Comparison of ENCODE assay signal across 8 cellular contexts in genomic region chr1:23743287-23744052, GRCh38.
DNase-seq lines count a peak whose midpoint lies in the region; ATAC-seq and TF ChIP-seq lines count a peak whose summit lies in the region.

ELOA (plus strand) TSS chr1:23743471; CDS start chr1:23743504, 33 bp downstream.

- ATAC-seq in HG03457 (IDR thresholded peaks at IDR 0.05; ENCODE audit: unreplicated experiment) = peak; percentile 52

- H3K36me3 ChIP-seq in OCI-LY3 (replicated peaks; ENCODE audit: low read depth, low read length) = peaks cover 25% of the 10 kb centered on the region
- no peaks in the 10 kb centered on the region for H3K36me3 ChIP-seq in mucosa of stomach (ENCODE audit: control insufficient read depth, insufficient read depth, low read length)

- H3K9ac ChIP-seq in OCI-LY3 (ENCODE audit: low read length) (peak within 1 kb of the TSS; percentile 92), mucosa of stomach (ENCODE audit: low read length) (peak within 1 kb of the TSS; percentile 90)

- H3K4me3 ChIP-seq in OCI-LY3 (ENCODE audit: low read length) (peak within 1 kb of the TSS; percentile 91), mucosa of stomach (ENCODE audit: low read length) (peak within 1 kb of the TSS; percentile 54)

- peak within 1 kb of the TSS; percentile 46; the same call in 1 of the 2 replicates for H2AFZ ChIP-seq in OCI-LY3 (ENCODE audit: low read depth, low read length)

- H3K27me3 ChIP-seq in OCI-LY3 (ENCODE audit: low read depth, low read length) (no peaks in the 10 kb centered on the region), mucosa of stomach (ENCODE audit: control insufficient read depth, insufficient read depth, low read length) (no peaks in the 10 kb centered on the region)

- peak; percentile 90 for TF ChIP-seq POLR2A in GM19193 (IDR thresholded peaks at IDR 0.05; ENCODE audit: extremely low read depth, insufficient read depth, insufficient read length)
- TF ChIP-seq POLR2A in erythroblast (IDR thresholded peaks at IDR 0.05; ENCODE audit: low read length) = peak; percentile 74

- H3K79me2 ChIP-seq in OCI-LY3 (ENCODE audit: low read length) = peaks cover 57% of the 10 kb centered on the region

- no peaks in the 10 kb centered on the region for H3K9me3 ChIP-seq in OCI-LY3 (ENCODE audit: insufficient read depth, low read length)
- H3K9me3 ChIP-seq in mucosa of stomach (ENCODE audit: control insufficient read depth, low read length) = no peaks in the 10 kb centered on the region

- TF ChIP-seq CTCF in C4-2B (conservative IDR thresholded peaks at IDR 0.05) (no peak), OCI-LY3 (IDR thresholded peaks at IDR 0.05; ENCODE audit: low read depth, low read length) (no peak)

- peaks cover 39% of the 10 kb centered on the region for H3K4me1 ChIP-seq in OCI-LY3 (ENCODE audit: low read length)
- peaks cover 14% of the 10 kb centered on the region for H3K4me1 ChIP-seq in mucosa of stomach (ENCODE audit: control insufficient read depth, insufficient read depth, low read length)

- H3K27ac ChIP-seq in C4-2B (peak within 1 kb of the TSS; percentile 99), OCI-LY3 (ENCODE audit: low read length) (peak within 1 kb of the TSS; percentile 71)

- DNase-seq in activated T-cell treated with anti-CD3 and anti-CD28 coated beads for 48 hours (ENCODE audit: low read depth) (peak; percentile 78), erythroblast (lab: John Stamatoyannopoulos, UW) (peak in 1 of 2 experiments; percentile 83)
- DNase-seq in stimulated activated CD8-positive, alpha-beta memory T cell treated with anti-CD3 and anti-CD28 coated beads, Interleukin-7, amount 100 ng/mL, for 1 hour (ENCODE audit: low read depth in 2 of 2) = peak; percentile 48 to 52

- peak within 1 kb of the TSS; percentile 100 for H3K4me2 ChIP-seq in OCI-LY3 (ENCODE audit: low read length)

- peaks cover 31% of the 10 kb centered on the region for H4K20me1 ChIP-seq in OCI-LY3 (ENCODE audit: insufficient read depth, low read length)
